ENCODE assay signal across 16 cellular contexts in the genomic region with DNA sequence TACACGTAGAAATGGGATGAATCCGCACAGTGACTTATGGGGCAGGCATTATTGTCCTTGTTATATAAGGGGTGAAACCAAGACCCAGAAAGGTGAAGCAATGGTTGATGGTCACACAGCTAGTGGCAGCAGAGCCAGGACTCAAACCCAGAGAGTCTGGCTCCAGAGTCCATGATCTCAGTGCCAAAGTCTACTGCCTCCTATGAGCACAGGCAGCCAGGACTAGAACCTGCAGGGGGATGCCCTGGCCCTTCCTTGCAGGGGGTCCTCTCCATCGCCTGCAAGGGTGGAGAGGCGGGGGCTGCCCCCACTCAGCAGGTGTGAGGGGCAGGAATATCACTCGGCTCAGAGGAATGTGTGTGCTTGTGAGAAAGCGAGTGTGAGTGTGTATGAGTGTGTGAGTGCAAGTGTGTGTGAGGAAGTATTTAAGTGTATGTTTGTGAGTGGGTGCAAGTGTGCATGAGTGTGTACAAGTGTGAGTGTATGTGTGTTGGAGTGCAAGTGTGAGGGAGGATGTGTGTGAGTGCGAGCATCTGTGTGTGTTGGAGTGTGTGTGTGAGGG. TPM values are rescaled to one million over a fixed set of nuclear protein-coding genes. Genes with fewer than 3 reads are reported as not detected.
DNase-seq lines count a peak whose midpoint lies in the region; ATAC-seq and TF ChIP-seq lines count a peak whose summit lies in the region.
"Had no signal": no experiment of that assay in that cellular context is flagged by ENCODE, and none has a peak within 500 bp of the region (broad histone marks: within the 10 kb centered on the region; RNA-seq: fewer than 3 reads in every experiment).

No MANE protein-coding gene starts in this region.

- no peak for ATAC-seq in aorta (ENCODE audit: low FRiP score)
- no peak for ATAC-seq in HG03095 (IDR thresholded peaks at IDR 0.05; ENCODE audit: unreplicated experiment)
- ATAC-seq in foreskin keratinocyte = no peak
- no peak for ATAC-seq in HG02852 (IDR thresholded peaks at IDR 0.05; ENCODE audit: unreplicated experiment)

- no peak for TF ChIP-seq EP300 in esophagus muscularis mucosa (IDR thresholded peaks at IDR 0.05)

- TF ChIP-seq CTCF in left ventricle myocardium inferior (IDR thresholded peaks at IDR 0.05; ENCODE audit: borderline replicate concordance) (no peak), esophagus muscularis mucosa (IDR thresholded peaks at IDR 0.05) (no peak), osteoblast (IDR thresholded peaks at IDR 0.05; ENCODE audit: extremely low read depth, low read depth, low read length) (no peak), foreskin keratinocyte (conservative IDR thresholded peaks at IDR 0.05) (no peak)

- H3K9me3 ChIP-seq in left ventricle myocardium inferior (replicated peaks) (no peaks in the 10 kb centered on the region), esophagus muscularis mucosa (no peaks in the 10 kb centered on the region), osteoblast (ENCODE audit: low read depth, low read length) (no peaks in the 10 kb centered on the region), aorta (ENCODE audit: control insufficient read depth, low read length) (no peaks in the 10 kb centered on the region)
- H3K9me3 ChIP-seq: esophagus squamous epithelium had no signal

- peak overlapping the region; percentile 43 for H3K4me2 ChIP-seq in osteoblast (ENCODE audit: insufficient read depth, low read length)

- no peak for DNase-seq in left ventricle myocardium inferior
- DNase-seq in cardiac septum (ENCODE audit: low spot score) = no peak
- DNase-seq in esophagus muscularis mucosa (ENCODE audit: extremely low spot score) = no peak
- DNase-seq in osteoblast (ENCODE audit: insufficient read length, low spot score, missing footprints) = no peak
- peak; percentile 21 to 38 for DNase-seq in aorta
- DNase-seq in foreskin keratinocyte = no peak
- DNase-seq: activated naive CD4-positive, alpha-beta T cell treated with anti-CD3 and anti-CD28 coated beads, Interleukin-2, amount 50 U/mL, for 16 hours; esophagus squamous epithelium; immature natural killer cell; naive B cell; NCI-H1048; NCI-H2171; WERI-Rb-1 had no signal

- WGBS in esophagus muscularis mucosa = 86% methylated on average over 7 of the region's 7 CpGs
- 84 to 92% methylated on average over 7 of the region's 7 CpGs for WGBS in aorta, 2 donors

- no peaks in the 10 kb centered on the region for H3K36me3 ChIP-seq in left ventricle myocardium inferior
- peaks cover 0 to 41% (median 6%) of the 10 kb centered on the region in 4 donors for H3K36me3 ChIP-seq in esophagus muscularis mucosa
- peaks cover 20% of the 10 kb centered on the region for H3K36me3 ChIP-seq in osteoblast (ENCODE audit: insufficient read depth, low read length)
- no peaks in the 10 kb centered on the region for H3K36me3 ChIP-seq in aorta (ENCODE audit: control insufficient read depth in 1 of 2, insufficient read depth in 2 of 2, low read length in 1 of 2)
- H3K36me3 ChIP-seq: WERI-Rb-1 had no signal

- H3K27me3 ChIP-seq in left ventricle myocardium inferior (ENCODE audit: low read depth) = no peaks in the 10 kb centered on the region
- H3K27me3 ChIP-seq in esophagus muscularis mucosa = no peaks in the 10 kb centered on the region
- H3K27me3 ChIP-seq in osteoblast (ENCODE audit: insufficient read depth, low read length) = no peaks in the 10 kb centered on the region
- no peaks in the 10 kb centered on the region for H3K27me3 ChIP-seq in aorta (ENCODE audit: control insufficient read depth in 1 of 2, insufficient read depth in 2 of 2, low read length in 1 of 2)
- no peaks in the 10 kb centered on the region for H3K27me3 ChIP-seq in foreskin keratinocyte
- H3K27me3 ChIP-seq: esophagus squamous epithelium had no signal

- no peak for TF ChIP-seq POLR2A in esophagus muscularis mucosa (IDR thresholded peaks at IDR 0.05; ENCODE audit: low read depth)

- no peak overlapping the region for H2AFZ ChIP-seq in osteoblast (ENCODE audit: low read length)

- no peaks in the 10 kb centered on the region for H4K20me1 ChIP-seq in osteoblast (ENCODE audit: insufficient read depth, low read length)

- no peak overlapping the region for H3K4me3 ChIP-seq in left ventricle myocardium inferior
- no peak overlapping the region for H3K4me3 ChIP-seq in esophagus muscularis mucosa
- peak overlapping the region; percentile 9 for H3K4me3 ChIP-seq in osteoblast (ENCODE audit: insufficient read depth, low read length)
- H3K4me3 ChIP-seq in aorta (ENCODE audit: low read length in 2 of 2) = no peak overlapping the region
- H3K4me3 ChIP-seq: esophagus squamous epithelium, skin epidermis had no signal

- H3K4me1 ChIP-seq in left ventricle myocardium inferior (peaks cover 97% of the 10 kb centered on the region), esophagus muscularis mucosa (peaks cover 70 to 82% (median 75%) of the 10 kb centered on the region in 4 donors), osteoblast (ENCODE audit: insufficient read depth, low read length) (peaks cover 32% of the 10 kb centered on the region), aorta (ENCODE audit: control insufficient read depth in 1 of 2, insufficient read depth in 2 of 2, low read length in 2 of 2) (peaks cover 0 to 2% of the 10 kb centered on the region in 2 donors), foreskin keratinocyte (peaks cover 4% of the 10 kb centered on the region)

- H3K27ac ChIP-seq in left ventricle myocardium inferior (replicated peaks) (peak overlapping the region; percentile 84), esophagus muscularis mucosa (replicated peaks in 1 of 4) (peak overlapping the region; percentile 67 to 75 (median 72)), osteoblast (ENCODE audit: low read depth, low read length) (peak overlapping the region; percentile 72), aorta (ENCODE audit: low read depth in 1 of 2, low read length in 2 of 2) (peak overlapping the region in 1 of 2 donors; percentile 83), foreskin keratinocyte (no peak overlapping the region)
- H3K27ac ChIP-seq: WERI-Rb-1 had no signal

- intact Hi-C loops in left ventricle myocardium inferior (cut with micrococcal nuclease) = no loop called here
- intact Hi-C loops in cardiac septum (cut with DNase I) = loop anchor here (5.0 kb wide), 2 partner anchors 37 to 112 kb away; partner anchors contain the start of gene ITGB5
- intact Hi-C loops in esophagus muscularis mucosa (cut with DNase I) = no loop called here
- intact Hi-C loops in aorta (cut with DNase I) = loop anchor here in 1 of 2 donors (5.0 kb wide), 2 partner anchors 37 to 67 kb away; no protein-coding TSS in a partner anchor

- peaks cover 53% of the 10 kb centered on the region for H3K79me2 ChIP-seq in osteoblast (ENCODE audit: insufficient read depth, low read length)

RNA-seq across cellular contexts. Expression of gene UMPS, which starts 44.7 kb away (rescaled TPM):
- total RNA-seq in left ventricle myocardium inferior (9.0 TPM), cardiac septum (13.5 TPM), esophagus muscularis mucosa (10 to 100 TPM in 3 of 4 donors, 1 to 10 TPM in 1; 9.1 to 34.3 (median 21.1) TPM), osteoblast (19.5 and 21.8 TPM in 2 replicates), aorta (10 to 100 TPM; 15.6 to 15.9 TPM), foreskin keratinocyte (44.9 and 45.1 TPM in 2 replicates)
- polyA plus RNA-seq in aorta (10 to 100 TPM in 1 of 2 donors, 1 to 10 TPM in 1; 5.3 to 16.6 TPM), foreskin keratinocyte (52.7 and 57.5 TPM in 2 replicates)

Comparison
In these comparisons a context has a peak if more than half of its experiments do, and no peak if none do; other contexts are left out.
1. DNase-seq: peak in aorta (2 of 2); none in left ventricle myocardium inferior (single experiment), cardiac septum (single experiment), esophagus muscularis mucosa (single experiment), osteoblast (single experiment) and foreskin keratinocyte (0 of 2).